8 cellular contexts compared by ENCODE assay signal in genomic region chr11:31813242-31813960, GRCh38. TPM values are rescaled to one million over a fixed set of nuclear protein-coding genes. Genes with fewer than 3 reads are reported as not detected.
DNase-seq lines count a peak whose midpoint lies in the region; ATAC-seq and TF ChIP-seq lines count a peak whose summit lies in the region.
"Had no signal": no experiment of that assay in that cellular context is flagged by ENCODE, and none has a peak within 500 bp of the region (broad histone marks: within the 10 kb centered on the region; RNA-seq: fewer than 3 reads in every experiment).

No MANE protein-coding gene starts in this region.

- H3K27ac ChIP-seq in Peyer's patch, result no peak overlapping the region

- H3K4me3 Mint-ChIP-seq in glutamatergic neuron (ENCODE audit: unreplicated experiment), result peak overlapping the region; percentile 66

- peaks cover 0 to 91% (median 31%) of the 10 kb centered on the region in 4 donors for H3K4me1 ChIP-seq in Peyer's patch

- DNase-seq in GM13977 (ENCODE audit: low spot score), result peak; percentile 36
- peak in 1 of 3 donors; percentile 41 for DNase-seq in Peyer's patch
- no peak for DNase-seq in glutamatergic neuron
- DNase-seq in skeletal muscle cell (ENCODE audit: low read depth), result no peak
- DNase-seq in ureter (ENCODE audit: low spot score), result no peak
- DNase-seq: activated naive CD4-positive, alpha-beta T cell treated with anti-CD3 and anti-CD28 coated beads, Interleukin-2, amount 50 U/mL, for 16 hours had no signal

- H3K4me3 ChIP-seq in Peyer's patch (peak overlapping the region; percentile 1 to 52 (median 44)), skeletal muscle cell (ENCODE audit: low read depth, low read length) (peak overlapping the region; percentile 29)

- H3K27me3 ChIP-seq in Peyer's patch, result peaks cover 0 to 99% of the 10 kb centered on the region in 2 donors

- TF ChIP-seq CTCF in GM13977 (IDR thresholded peaks at IDR 0.05; ENCODE audit: extremely low read depth, insufficient read depth, missing control alignments), result no peak
- TF ChIP-seq CTCF in Peyer's patch (IDR thresholded peaks at IDR 0.05), result no peak
- no peak for TF ChIP-seq CTCF in glutamatergic neuron (IDR thresholded peaks at IDR 0.05; ENCODE audit: partially characterized antibody, unreplicated experiment)

- H3K9me3 ChIP-seq in Peyer's patch, result peaks cover 0 to 10% (median 0%) of the 10 kb centered on the region in 4 donors

- H3K27ac Mint-ChIP-seq in glutamatergic neuron (ENCODE audit: unreplicated experiment), result no peak overlapping the region

- in situ Hi-C loops in GM13977 (cut with MboI; ENCODE audit: low pct_unique_long_range_greater_than_20kb, low sequenced_read_pairs, unreplicated experiment), result loop anchor here (25.0 kb wide), 1 partner anchor 624 kb away; the partner anchor contains the start of gene WT1

- peaks cover 43% of the 10 kb centered on the region for H3K27me3 Mint-ChIP-seq in glutamatergic neuron (ENCODE audit: unreplicated experiment)

- TF ChIP-seq POLR2A in Peyer's patch (IDR thresholded peaks at IDR 0.05), result no peak

- ATAC-seq in HG02678 (IDR thresholded peaks at IDR 0.05; ENCODE audit: unreplicated experiment) (no peak), GM19324 (IDR thresholded peaks at IDR 0.05; ENCODE audit: low FRiP score, unreplicated experiment) (no peak)

- peaks cover 24% of the 10 kb centered on the region for H3K9me3 Mint-ChIP-seq in glutamatergic neuron (ENCODE audit: unreplicated experiment)

- peaks cover 8% of the 10 kb centered on the region for H3K36me3 Mint-ChIP-seq in glutamatergic neuron (ENCODE audit: unreplicated experiment)

- H3K36me3 ChIP-seq in Peyer's patch, result no peaks in the 10 kb centered on the region

- peaks cover 27% of the 10 kb centered on the region for H3K4me1 Mint-ChIP-seq in glutamatergic neuron (ENCODE audit: low read depth, unreplicated experiment)

RNA-seq across cellular contexts. Expression of gene PAX6, which starts 2.3 kb away (rescaled TPM):
- total RNA-seq in Peyer's patch, result 1 to 10 TPM in 3 of 4 donors, not detected in 1; 2.5 to 5.1 (median 2.8) TPM
- total RNA-seq in glutamatergic neuron (ENCODE audit: unreplicated experiment), result 30.7 TPM
- total RNA-seq in ureter, result not detected
